8 cellular contexts compared by ENCODE assay signal in genomic region chr19:44954649-44955499, GRCh38. TPM values are rescaled to one million over a fixed set of nuclear protein-coding genes. Genes with fewer than 3 reads are reported as not detected.
A peak's percentile ranks its signal among the peaks of the same experiment; 100 is the strongest.
DNase-seq lines count a peak whose midpoint lies in the region; ATAC-seq and TF ChIP-seq lines count a peak whose summit lies in the region.

CLPTM1 (plus strand) TSS chr19:44955380; CDS start chr19:44955396, 16 bp downstream.

- H3K9ac ChIP-seq in SK-N-MC (ENCODE audit: insufficient read length), result peak within 1 kb of the TSS; percentile 98

- no peaks in the 10 kb centered on the region for H3K27me3 Mint-ChIP-seq in activated naive CD4-positive, alpha-beta T cell treated with anti-CD3 and anti-CD28 coated beads, Interleukin-2, amount 10 ng/mL, durations not matched to agents 7 days and 5 days

- H3K4me3 Mint-ChIP-seq in activated naive CD4-positive, alpha-beta T cell treated with anti-CD3 and anti-CD28 coated beads, Interleukin-2, amount 10 ng/mL, durations not matched to agents 7 days and 5 days, result peak within 1 kb of the TSS; percentile 89

- no peak for TF ChIP-seq EP300 in gastroesophageal sphincter (IDR thresholded peaks at IDR 0.05)

- CTCF ChIA-PET in activated naive CD4-positive, alpha-beta T cell treated with anti-CD3 and anti-CD28 coated beads, Interleukin-2, amount 10 ng/mL, durations not matched to agents 7 days and 5 days (lab: Charles Lee), result interaction anchor here (0.8 to 1.7 kb wide), 2 partner anchors 50 to 109 kb away, joined by 3 to 14 read pairs; partner anchors contain the start of genes APOE and NECTIN2

- H3K4me1 ChIP-seq in gastroesophageal sphincter (peaks cover 7 to 79% (median 32%) of the 10 kb centered on the region in 3 donors), neutrophil (ENCODE audit: control insufficient read depth in 1 of 2, insufficient read depth in 1 of 2, low read depth in 1 of 2, low read length in 1 of 2) (peaks cover 27 to 29% of the 10 kb centered on the region in 2 experiments)

- H3K36me3 Mint-ChIP-seq in activated naive CD4-positive, alpha-beta T cell treated with anti-CD3 and anti-CD28 coated beads, Interleukin-2, amount 10 ng/mL, durations not matched to agents 7 days and 5 days, result peaks cover 1% of the 10 kb centered on the region

- WGBS in gastroesophageal sphincter (ENCODE audit: low coverage in 1 of 2), 2 donors, result 0 to 1% methylated on average over 13 to 37 of the region's 65 CpGs

- DNase-seq in GM06990 (ENCODE audit: extremely low read depth, insufficient read length) (peak; percentile 94), NCI-H1048 (lab: John Stamatoyannopoulos, UW) (peak; percentile 92), SK-N-MC (ENCODE audit: low read depth, low spot score) (peak; percentile 89)
- DNase-seq in activated naive CD4-positive, alpha-beta T cell treated with anti-CD3 and anti-CD28 coated beads, Interleukin-2, amount 10 ng/mL, durations not matched to agents 7 days and 5 days, result peak; percentile 97

- peak within 1 kb of the TSS; percentile 90 for H3K4me3 ChIP-seq in GM06990 (replicated peaks; ENCODE audit: low read depth, low read length)
- H3K4me3 ChIP-seq in SK-N-MC, result peak within 1 kb of the TSS; percentile 81
- H3K4me3 ChIP-seq in gastroesophageal sphincter, result peak within 1 kb of the TSS; percentile 100
- H3K4me3 ChIP-seq in neutrophil (ENCODE audit: low read depth in 1 of 2, low read length in 1 of 2), result peak within 1 kb of the TSS; percentile 86 to 98

- TF ChIP-seq POLR2A in gastroesophageal sphincter (IDR thresholded peaks at IDR 0.05), result peak; percentile 31 to 66

- H3K36me3 ChIP-seq in GM06990 (ENCODE audit: control insufficient read depth, insufficient read depth, low read length), result no peaks in the 10 kb centered on the region
- H3K36me3 ChIP-seq in SK-N-MC (ENCODE audit: insufficient read depth, low read length), result no peaks in the 10 kb centered on the region; the same call in 1 of the 2 replicates
- H3K36me3 ChIP-seq in gastroesophageal sphincter, result peaks cover 0 to 10% of the 10 kb centered on the region in 2 donors
- H3K36me3 ChIP-seq in neutrophil, result peaks cover 9% of the 10 kb centered on the region

- TF ChIP-seq CTCF in GM06990 (IDR thresholded peaks at IDR 0.05; ENCODE audit: insufficient read depth, low read length, poor library complexity, severe bottlenecking), result no peak
- TF ChIP-seq CTCF in gastroesophageal sphincter (IDR thresholded peaks at IDR 0.05), result peak in 1 of 4 experiments; percentile 31
- peak; percentile 34 for TF ChIP-seq CTCF in neutrophil (IDR thresholded peaks at IDR 0.05)
- no peak for TF ChIP-seq CTCF in subcutaneous adipose tissue (IDR thresholded peaks at IDR 0.05; ENCODE audit: low read depth)

- H3K27ac ChIP-seq in SK-N-MC (peak within 1 kb of the TSS; percentile 97), gastroesophageal sphincter (peak within 1 kb of the TSS; percentile 79 to 94 (median 92)), neutrophil (peak within 1 kb of the TSS; percentile 90)

- no peaks in the 10 kb centered on the region for H3K9me3 Mint-ChIP-seq in activated naive CD4-positive, alpha-beta T cell treated with anti-CD3 and anti-CD28 coated beads, Interleukin-2, amount 10 ng/mL, durations not matched to agents 7 days and 5 days

- ATAC-seq in HG02588 (IDR thresholded peaks at IDR 0.05; ENCODE audit: unreplicated experiment) (peak; percentile 78), gastroesophageal sphincter (peak; percentile 96)

- peaks cover 43% of the 10 kb centered on the region for H3K4me1 Mint-ChIP-seq in activated naive CD4-positive, alpha-beta T cell treated with anti-CD3 and anti-CD28 coated beads, Interleukin-2, amount 10 ng/mL, durations not matched to agents 7 days and 5 days

- H3K27ac Mint-ChIP-seq in activated naive CD4-positive, alpha-beta T cell treated with anti-CD3 and anti-CD28 coated beads, Interleukin-2, amount 10 ng/mL, durations not matched to agents 7 days and 5 days, result peak within 1 kb of the TSS; percentile 97

- H3K27me3 ChIP-seq in GM06990 (replicated peaks; ENCODE audit: control insufficient read depth, insufficient read depth, low read length) (no peaks in the 10 kb centered on the region), gastroesophageal sphincter (no peaks in the 10 kb centered on the region), neutrophil (no peaks in the 10 kb centered on the region)

- no peaks in the 10 kb centered on the region for H3K9me3 ChIP-seq in SK-N-MC (ENCODE audit: low read depth, low read length)
- no peaks in the 10 kb centered on the region for H3K9me3 ChIP-seq in gastroesophageal sphincter
- no peaks in the 10 kb centered on the region for H3K9me3 ChIP-seq in neutrophil

RNA-seq across cellular contexts. Expression of gene CLPTM1, which starts in this region (rescaled TPM):
- 10 to 100 TPM; 41.7 to 76.3 (median 43.2) TPM for total RNA-seq in gastroesophageal sphincter
- 10 to 100 TPM; 45.8 to 86.1 (median 65.3) TPM for total RNA-seq in subcutaneous adipose tissue

Comparison
In these comparisons a context has a peak if more than half of its experiments do, and no peak if none do; other contexts are left out.
1. Peak in every context shown above with its lines: DNase-seq, ATAC-seq, H3K4me3 ChIP-seq and H3K27ac ChIP-seq.